17 cellular contexts compared by ENCODE assay signal in the genomic region with DNA sequence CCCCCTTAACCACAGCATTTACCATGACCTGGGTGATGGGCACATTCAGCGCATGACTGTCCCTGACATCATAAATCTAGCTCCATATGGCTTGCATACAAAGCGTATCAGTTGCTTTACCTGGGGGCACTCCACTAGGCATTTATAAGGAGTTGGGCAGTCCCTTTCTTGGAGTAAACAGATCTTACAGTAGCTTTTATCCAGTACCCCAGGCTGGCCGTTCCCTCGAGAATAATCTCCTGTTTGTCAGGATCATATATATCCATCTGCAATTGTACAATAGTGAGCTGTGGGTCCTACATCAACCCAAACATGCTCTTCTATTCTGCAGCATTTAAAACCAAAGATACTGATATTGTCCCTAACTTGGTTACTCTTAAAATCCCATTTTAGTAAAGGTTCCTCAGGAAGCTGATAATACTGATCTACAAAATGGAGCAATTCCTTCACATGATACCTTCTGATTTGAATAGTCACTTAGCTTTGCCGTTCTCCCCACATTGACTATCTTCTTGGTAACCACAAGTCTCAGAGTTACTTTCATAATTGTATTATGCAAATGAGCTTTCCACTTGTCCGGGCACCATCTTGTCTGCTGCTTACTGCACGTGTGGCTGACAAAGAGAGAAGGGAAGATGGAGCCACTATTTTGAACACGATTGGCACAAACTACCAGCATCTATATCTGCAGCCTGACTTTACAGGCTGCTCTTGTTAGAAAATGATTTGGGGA.
A peak's percentile ranks its signal among the peaks of the same experiment; 100 is the strongest.
DNase-seq lines count a peak whose midpoint lies in the region; ATAC-seq and TF ChIP-seq lines count a peak whose summit lies in the region.
"Had no signal": no experiment of that assay in that cellular context is flagged by ENCODE, and none has a peak within 500 bp of the region (broad histone marks: within the 10 kb centered on the region; RNA-seq: fewer than 3 reads in every experiment).

No MANE protein-coding gene starts in this region.

- H3K36me3 ChIP-seq in tibial nerve (no peaks in the 10 kb centered on the region), Peyer's patch (no peaks in the 10 kb centered on the region), body of pancreas (replicated peaks in 1 of 2; ENCODE audit: insufficient read depth in 1 of 2, low read depth in 2 of 2) (no peaks in the 10 kb centered on the region)
- H3K36me3 ChIP-seq: cardiac muscle cell, transverse colon had no signal

- no peaks in the 10 kb centered on the region for H3K36me3 Mint-ChIP-seq in type B pancreatic cell

- TF ChIP-seq EP300 in tibial nerve (IDR thresholded peaks at IDR 0.05) = no peak

- peaks cover 6% of the 10 kb centered on the region for H3K27me3 Mint-ChIP-seq in type B pancreatic cell

- H3K27ac Mint-ChIP-seq in type B pancreatic cell = no peak overlapping the region

- H3K4me3 Mint-ChIP-seq in type B pancreatic cell = no peak overlapping the region

- H3K9me3 ChIP-seq in tibial nerve = no peaks in the 10 kb centered on the region
- H3K9me3 ChIP-seq in Peyer's patch = no peaks in the 10 kb centered on the region
- H3K9me3 ChIP-seq in body of pancreas = no peaks in the 10 kb centered on the region
- H3K9me3 ChIP-seq: A549, transverse colon had no signal

- H3K27ac ChIP-seq in tibial nerve (no peak overlapping the region), Peyer's patch (no peak overlapping the region), body of pancreas (no peak overlapping the region)
- H3K27ac ChIP-seq: A549, cardiac muscle cell, parathyroid adenoma, transverse colon had no signal

- TF ChIP-seq POLR2A in tibial nerve (IDR thresholded peaks at IDR 0.05) = no peak
- TF ChIP-seq POLR2A in Peyer's patch (IDR thresholded peaks at IDR 0.05) = no peak
- no peak for TF ChIP-seq POLR2A in body of pancreas (IDR thresholded peaks at IDR 0.05)

- TF ChIP-seq CTCF in GM12865 (IDR thresholded peaks at IDR 0.05; ENCODE audit: insufficient read depth, low read depth, low read length, missing control alignments) (no peak), tibial nerve (IDR thresholded peaks at IDR 0.05) (no peak), Peyer's patch (IDR thresholded peaks at IDR 0.05) (no peak), type B pancreatic cell (conservative IDR thresholded peaks at IDR 0.05) (no peak), body of pancreas (IDR thresholded peaks at IDR 0.05) (no peak)

- H3K9me3 Mint-ChIP-seq in type B pancreatic cell = no peaks in the 10 kb centered on the region

- DNase-seq in GM12865 (ENCODE audit: low read depth) = peak; percentile 29
- DNase-seq in tibial nerve (ENCODE audit: low spot score in 2 of 2) = no peak
- DNase-seq in Peyer's patch = no peak
- DNase-seq in type B pancreatic cell (ENCODE audit: extremely low spot score, unreplicated experiment) = no peak
- no peak for DNase-seq in body of pancreas
- DNase-seq: activated naive CD4-positive, alpha-beta T cell treated with anti-CD3 and anti-CD28 coated beads, Interleukin-2, amount 50 U/mL, for 16 hours; GF-D8; KBM-7; SHP77; T1000; transverse colon had no signal

- WGBS in tibial nerve, 2 donors = 81 to 91% methylated on average over 8 of the region's 8 CpGs
- WGBS in body of pancreas, 2 donors = 65 to 71% methylated on average over 8 of the region's 8 CpGs

- intact Hi-C loops in body of pancreas (cut with DNase I) = no loop called here

- no peak overlapping the region for H3K4me3 ChIP-seq in GM12865 (ENCODE audit: low read depth, low read length)
- H3K4me3 ChIP-seq in tibial nerve = no peak overlapping the region
- H3K4me3 ChIP-seq in Peyer's patch = no peak overlapping the region
- no peak overlapping the region for H3K4me3 ChIP-seq in body of pancreas
- H3K4me3 ChIP-seq: A549, cardiac muscle cell, transverse colon had no signal

- ATAC-seq in GM19328 (IDR thresholded peaks at IDR 0.05; ENCODE audit: unreplicated experiment) = peak; percentile 82
- ATAC-seq in HG02623 (IDR thresholded peaks at IDR 0.05; ENCODE audit: unreplicated experiment) = peak; percentile 73
- peak; percentile 74 for ATAC-seq in HG03432 (IDR thresholded peaks at IDR 0.05; ENCODE audit: unreplicated experiment)
- ATAC-seq in body of pancreas = no peak
- ATAC-seq: A549 had no signal

- no peaks in the 10 kb centered on the region for H3K4me1 ChIP-seq in tibial nerve
- H3K4me1 ChIP-seq in Peyer's patch = no peaks in the 10 kb centered on the region
- H3K4me1 ChIP-seq in body of pancreas = no peaks in the 10 kb centered on the region
- H3K4me1 ChIP-seq: A549, parathyroid adenoma, transverse colon had no signal

- H3K27me3 ChIP-seq in tibial nerve = no peaks in the 10 kb centered on the region
- H3K27me3 ChIP-seq in Peyer's patch = no peaks in the 10 kb centered on the region
- H3K27me3 ChIP-seq in body of pancreas = no peaks in the 10 kb centered on the region
- H3K27me3 ChIP-seq: cardiac muscle cell, transverse colon had no signal

- no peaks in the 10 kb centered on the region for H3K4me1 Mint-ChIP-seq in type B pancreatic cell (ENCODE audit: unreplicated experiment)
